ENCODE assay signal across 6 cellular contexts in the genomic region with DNA sequence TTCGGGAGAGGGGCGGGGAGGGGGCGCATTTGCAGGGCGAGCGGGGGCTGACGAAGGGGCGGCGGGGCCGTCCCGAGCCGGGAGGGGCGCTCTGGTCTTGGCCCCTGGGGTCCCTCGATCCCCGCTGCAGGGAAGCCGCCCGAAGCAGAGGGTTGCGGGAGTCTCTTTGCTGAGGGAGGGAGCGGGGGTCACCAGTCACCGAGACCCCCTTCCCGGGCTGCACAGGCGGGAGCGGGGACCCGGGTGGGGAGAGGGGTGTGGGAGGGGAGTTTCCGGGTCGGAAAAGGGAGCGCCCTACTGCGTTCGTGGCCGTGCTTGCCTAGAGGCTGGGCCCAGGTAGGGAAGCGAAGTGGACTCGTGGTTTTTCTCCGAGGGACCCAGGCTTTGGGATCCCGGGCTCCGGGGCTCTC. TPM values are rescaled to one million over a fixed set of nuclear protein-coding genes. Genes with fewer than 3 reads are reported as not detected.
DNase-seq lines count a peak whose midpoint lies in the region; ATAC-seq lines count a peak whose summit lies in the region.

No MANE protein-coding gene starts in this region.

- H3K4me1 ChIP-seq in HUES64 (ENCODE audit: insufficient read depth, low read length) = peaks cover 23% of the 10 kb centered on the region; the same call in 1 of the 2 replicates

- 0 out of 2 replicates have a peak, but pooled peaks cover 3% of the 10 kb centered on the region for H3K27me3 ChIP-seq in HUES64 (ENCODE audit: insufficient read depth, low read length)

- no peaks in the 10 kb centered on the region for H3K9me3 ChIP-seq in HUES64 (ENCODE audit: insufficient read depth, low read depth, low read length)

- H3K4me3 ChIP-seq in HUES64 (ENCODE audit: low read length) = peak overlapping the region; percentile 85

- DNase-seq in stimulated activated CD8-positive, alpha-beta memory T cell treated with anti-CD3 and anti-CD28 coated beads, Interleukin-4, amount 100 ng/mL, for 48 hours = peak; percentile 33
- DNase-seq in NCI-H1048 (lab: John Stamatoyannopoulos, UW) = no peak

- under 1% methylated on average over 34 of the region's 34 CpGs for WGBS in HUES64

- H3K9ac ChIP-seq in HUES64 (ENCODE audit: low read depth, low read length) = peak overlapping the region; percentile 76

- peak overlapping the region; percentile 81 for H3K27ac ChIP-seq in HUES64 (ENCODE audit: low read depth, low read length)

- ATAC-seq in GM18502 (IDR thresholded peaks at IDR 0.05; ENCODE audit: poor library complexity, unreplicated experiment) (peak; percentile 24), esophagus mucosa (peak; percentile 58), GM18517 (IDR thresholded peaks at IDR 0.05; ENCODE audit: unreplicated experiment) (no peak)

- H3K36me3 ChIP-seq in HUES64 (ENCODE audit: insufficient read depth, low read length) = peaks cover 7% of the 10 kb centered on the region; the same call in 1 of the 2 replicates

RNA-seq across cellular contexts. Expression of gene AP1S1, which starts 0.4 kb away (rescaled TPM):
- polyA plus RNA-seq in HUES64 (2013, experiment 1 of 2) = 46.6 TPM
- polyA plus RNA-seq in HUES64 (2013, experiment 2 of 2) = 60.5 TPM
- total RNA-seq in esophagus mucosa = 60.4 TPM

RNA-seq across cellular contexts. Expression of gene VGF, which starts 10.7 kb away (rescaled TPM):
- polyA plus RNA-seq in HUES64 (2013, experiment 1 of 2) = 18.8 TPM
- polyA plus RNA-seq in HUES64 (2013, experiment 2 of 2) = 15.0 TPM
- not detected for total RNA-seq in esophagus mucosa

RNA-seq across cellular contexts. Expression of gene NAT16, which starts 25.4 kb away (rescaled TPM):
- not detected for polyA plus RNA-seq in HUES64 (2013, experiment 1 of 2)
- 0.32 TPM for polyA plus RNA-seq in HUES64 (2013, experiment 2 of 2)
- not detected for total RNA-seq in esophagus mucosa

RNA-seq across cellular contexts. Expression of gene SERPINE1, which starts 27.8 kb away (rescaled TPM):
- 5.2 TPM for polyA plus RNA-seq in HUES64 (2013, experiment 1 of 2)
- polyA plus RNA-seq in HUES64 (2013, experiment 2 of 2) = 6.8 TPM
- total RNA-seq in esophagus mucosa = 5.3 TPM

RNA-seq across cellular contexts. Expression of gene MOGAT3, which starts 46.1 kb away (rescaled TPM):
- not detected for polyA plus RNA-seq in HUES64 (2013, experiment 1 of 2)
- 0.25 TPM for polyA plus RNA-seq in HUES64 (2013, experiment 2 of 2)
- total RNA-seq in esophagus mucosa = not detected
